8 cellular contexts compared by ENCODE assay signal in genomic region chr14:105398044-105398725, GRCh38. TPM values are rescaled to one million over a fixed set of nuclear protein-coding genes. Genes with fewer than 3 reads are reported as not detected.
DNase-seq lines count a peak whose midpoint lies in the region; ATAC-seq and TF ChIP-seq lines count a peak whose summit lies in the region.

A gene with protein sequence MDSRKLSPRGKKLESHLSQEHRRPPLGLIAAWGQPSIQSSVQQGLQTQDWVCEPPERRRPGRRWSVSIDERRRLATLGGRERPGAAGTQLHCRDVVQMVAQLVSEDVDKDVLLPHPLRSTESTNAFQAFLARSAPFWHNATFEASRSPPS (plus strand): TSS chr14:105398538. CDS start chr14:105399341, 803 bp downstream.

- H3K27me3 Mint-ChIP-seq in activated CD8-positive, alpha-beta T cell treated with anti-CD3 and anti-CD28 coated beads, Interleukin-2, amount 10 ng/mL, durations not matched to agents 7 days and 5 days (ENCODE audit: low read depth): no peaks in the 10 kb centered on the region

- peak within 1 kb of the TSS; percentile 88 for H4K8ac ChIP-seq in mesendoderm (ENCODE audit: low read depth, low read length)

- no peak within 1 kb of the TSS for H2AK5ac ChIP-seq in mesendoderm (ENCODE audit: low read length)

- no peaks in the 10 kb centered on the region for H3K79me1 ChIP-seq in mesendoderm (ENCODE audit: low read length)

- H3K56ac ChIP-seq in mesendoderm (ENCODE audit: low read length): peak within 1 kb of the TSS; percentile 86

- H3K18ac ChIP-seq in mesendoderm (ENCODE audit: low read length): peak within 1 kb of the TSS; percentile 62

- DNase-seq in BJ (ENCODE audit: low read depth) (peak; percentile 4), NCI-H82 treated with DMSO at 0.1 percent for 48 hours (lab: John Stamatoyannopoulos, UW; ENCODE audit: unreplicated experiment) (peak; percentile 55), mesendoderm (peak; percentile 69)
- DNase-seq in activated CD8-positive, alpha-beta T cell treated with anti-CD3 and anti-CD28 coated beads, Interleukin-2, amount 10 ng/mL, durations not matched to agents 7 days and 5 days: peak; percentile 93
- peak; percentile 79 for DNase-seq in effector CD8-positive, alpha-beta T cell (lab: John Stamatoyannopoulos, UW)
- peak; percentile 88 for DNase-seq in stimulated activated CD8-positive, alpha-beta memory T cell treated with anti-CD3 and anti-CD28 coated beads, Interleukin-12 subunit alpha, Interleukin-12 subunit beta, amount 100 ng/mL, for 24 hours (ENCODE audit: extremely low read depth)

- H3K36me3 ChIP-seq in BJ (ENCODE audit: control insufficient read depth, insufficient read depth, low read length): peaks cover 4% of the 10 kb centered on the region
- H3K36me3 ChIP-seq in mesendoderm (ENCODE audit: control insufficient read depth, insufficient read depth, low read length): no peaks in the 10 kb centered on the region

- CTCF ChIA-PET in BJ (lab: Yijun Ruan, JAX): interaction anchor here (1.0 to 1.5 kb wide), 2 partner anchors 91 to 130 kb away, joined by 3 read pairs; no protein-coding TSS in a partner anchor
- CTCF ChIA-PET in activated CD8-positive, alpha-beta T cell treated with anti-CD3 and anti-CD28 coated beads, Interleukin-2, amount 10 ng/mL, durations not matched to agents 7 days and 5 days (lab: Charles Lee): interaction anchor here (1.2 to 1.6 kb wide), 5 partner anchors 11 to 130 kb away, joined by 3 to 7 read pairs (median 5); no protein-coding TSS in a partner anchor

- no peaks in the 10 kb centered on the region for H3K9me3 Mint-ChIP-seq in activated CD8-positive, alpha-beta T cell treated with anti-CD3 and anti-CD28 coated beads, Interleukin-2, amount 10 ng/mL, durations not matched to agents 7 days and 5 days (ENCODE audit: insufficient read depth)

- POLR2A ChIA-PET in BJ (lab: Charles Lee): no interaction called here
- POLR2A ChIA-PET in activated CD8-positive, alpha-beta T cell treated with anti-CD3 and anti-CD28 coated beads, Interleukin-2, amount 10 ng/mL, durations not matched to agents 7 days and 5 days (lab: Charles Lee): interaction anchor here (0.7 to 1.0 kb wide), 4 partner anchors 10 to 98 kb away, joined by 3 to 7 read pairs (median 3); partner anchors contain the start of gene TEDC1

- H3K4me2 ChIP-seq in mesendoderm (ENCODE audit: low read length): peak within 1 kb of the TSS; percentile 54

- ATAC-seq in GM19328 (IDR thresholded peaks at IDR 0.05; ENCODE audit: unreplicated experiment): peak; percentile 71
- ATAC-seq in HG03558 (IDR thresholded peaks at IDR 0.05; ENCODE audit: extremely low read depth, unreplicated experiment): peak; percentile 49
- ATAC-seq in activated CD8-positive, alpha-beta T cell treated with anti-CD3 and anti-CD28 coated beads, Interleukin-2, amount 10 ng/mL, durations not matched to agents 7 days and 5 days: peak; percentile 88

- no peak within 1 kb of the TSS for H3K23ac ChIP-seq in mesendoderm (ENCODE audit: low read length)

- peaks cover 30% of the 10 kb centered on the region for H3K36me3 Mint-ChIP-seq in activated CD8-positive, alpha-beta T cell treated with anti-CD3 and anti-CD28 coated beads, Interleukin-2, amount 10 ng/mL, durations not matched to agents 7 days and 5 days (ENCODE audit: low read depth)

- H3K27me3 ChIP-seq in BJ (ENCODE audit: control insufficient read depth, insufficient read depth, low read length) (no peaks in the 10 kb centered on the region), mesendoderm (ENCODE audit: insufficient read depth, low read length, poor library complexity) (no peaks in the 10 kb centered on the region)

- no CpG with 5 or more reads among the region's 77 CpGs for WGBS in mesendoderm (ENCODE audit: extremely low coverage, insufficient coverage, low lambda C conversion rate)

- H3K79me2 ChIP-seq in mesendoderm (ENCODE audit: control insufficient read depth, insufficient read depth, low read length): no peaks in the 10 kb centered on the region

- peak within 1 kb of the TSS; percentile 76 for H3K4ac ChIP-seq in mesendoderm (ENCODE audit: low read depth, low read length)

- no peaks in the 10 kb centered on the region for H3K4me1 ChIP-seq in mesendoderm (ENCODE audit: control insufficient read depth, low read depth, low read length)

- peak within 1 kb of the TSS; percentile 94 for H3K27ac Mint-ChIP-seq in activated CD8-positive, alpha-beta T cell treated with anti-CD3 and anti-CD28 coated beads, Interleukin-2, amount 10 ng/mL, durations not matched to agents 7 days and 5 days

- TF ChIP-seq CTCF in BJ (IDR thresholded peaks at IDR 0.05; ENCODE audit: insufficient read depth, low read depth, low read length): peak; percentile 24; the same call in 1 of the 2 replicates

- H2BK120ac ChIP-seq in mesendoderm (ENCODE audit: low read depth, low read length): no peak within 1 kb of the TSS

- H3K4me1 Mint-ChIP-seq in activated CD8-positive, alpha-beta T cell treated with anti-CD3 and anti-CD28 coated beads, Interleukin-2, amount 10 ng/mL, durations not matched to agents 7 days and 5 days (ENCODE audit: low read depth): peaks cover 39% of the 10 kb centered on the region

- H3K4me3 ChIP-seq in BJ (ENCODE audit: low read depth, low read length): peak within 1 kb of the TSS; percentile 78
- no peak within 1 kb of the TSS for H3K4me3 ChIP-seq in mesendoderm (ENCODE audit: low read length)

- H3K9ac ChIP-seq in mesendoderm (ENCODE audit: low read length): peak within 1 kb of the TSS; percentile 66

- H4K5ac ChIP-seq in mesendoderm (ENCODE audit: low read length): no peak within 1 kb of the TSS

- H2BK15ac ChIP-seq in mesendoderm (replicated peaks; ENCODE audit: low read depth): no peak within 1 kb of the TSS

- H3K27ac ChIP-seq in mesendoderm (ENCODE audit: low read depth, low read length): no peak within 1 kb of the TSS

- no peak within 1 kb of the TSS for H2BK5ac ChIP-seq in mesendoderm (ENCODE audit: low read length)

- peak within 1 kb of the TSS; percentile 95 for H3K4me3 Mint-ChIP-seq in activated CD8-positive, alpha-beta T cell treated with anti-CD3 and anti-CD28 coated beads, Interleukin-2, amount 10 ng/mL, durations not matched to agents 7 days and 5 days

RNA-seq across cellular contexts. Expression of the gene that starts here (rescaled TPM):
- 0.17 and 0.22 TPM in 2 replicates for polyA plus RNA-seq in BJ (2011; rRNA removed)
- polyA minus RNA-seq in BJ (2011; rRNA and poly(A)+ RNA removed): 0.31 and 0.52 TPM in 2 replicates
- total RNA-seq in activated CD8-positive, alpha-beta T cell treated with anti-CD3 and anti-CD28 coated beads, Interleukin-2, amount 10 ng/mL, durations not matched to agents 7 days and 5 days: 1 to 10 TPM; 1.9 to 2.4 TPM
- polyA plus RNA-seq in mesendoderm (2013, experiment 1 of 2): 0.04 TPM
- 0.04 TPM for polyA plus RNA-seq in mesendoderm (2013, experiment 2 of 2)

Comparison
In these comparisons a context has a peak if more than half of its experiments do, and no peak if none do; other contexts are left out.
1. Peak in DNase-seq and H3K4me3 ChIP-seq in BJ; RNA of the gene not detected or under 1 TPM.
2. DNase-seq: peak in every context shown above with its lines; median percentile 93 in activated CD8-positive, alpha-beta T cell treated with anti-CD3 and anti-CD28 coated beads, Interleukin-2, amount 10 ng/mL, durations not matched to agents 7 days and 5 days; 88 in stimulated activated CD8-positive, alpha-beta memory T cell treated with anti-CD3 and anti-CD28 coated beads, Interleukin-12 subunit alpha, Interleukin-12 subunit beta, amount 100 ng/mL, for 24 hours; 79 in effector CD8-positive, alpha-beta T cell; 69 in mesendoderm; 55 in NCI-H82 treated with DMSO at 0.1 percent for 48 hours; 4 in BJ.